ENCODE assay signal across 8 cellular contexts in genomic region chr9:32525506-32525905, GRCh38. TPM values are rescaled to one million over a fixed set of nuclear protein-coding genes. Genes with fewer than 3 reads are reported as not detected.
A peak's percentile ranks its signal among the peaks of the same experiment; 100 is the strongest.
DNase-seq lines count a peak whose midpoint lies in the region; TF ChIP-seq lines count a peak whose summit lies in the region.

No MANE protein-coding gene starts in this region.

- H3K4me2 ChIP-seq in hepatocyte = peak overlapping the region; percentile 90
- H3K4me2 ChIP-seq in skeletal muscle satellite cell (ENCODE audit: low read length) = peak overlapping the region; percentile 88

- peak overlapping the region; percentile 69 for H3K9ac ChIP-seq in HUES48 (ENCODE audit: low read depth, low read length)
- peak overlapping the region; percentile 79 for H3K9ac ChIP-seq in skeletal muscle satellite cell (ENCODE audit: low read depth, low read length)

- peaks cover 3% of the 10 kb centered on the region; the same call in 1 of the 2 replicates for H3K36me3 ChIP-seq in HUES48 (ENCODE audit: control insufficient read depth, insufficient read depth, low read length)
- H3K36me3 ChIP-seq in hepatocyte (replicated peaks; ENCODE audit: insufficient read depth, low read depth) = no peaks in the 10 kb centered on the region
- H3K36me3 ChIP-seq in skeletal muscle satellite cell (ENCODE audit: insufficient read depth, low read length) = no peaks in the 10 kb centered on the region

- CTCF ChIA-PET in activated naive CD4-positive, alpha-beta T cell treated with anti-CD3 and anti-CD28 coated beads, Interleukin-2, amount 10 ng/mL, durations not matched to agents 7 days and 5 days (lab: Charles Lee) = interaction anchor here (0.7 to 2.3 kb wide), 9 partner anchors 9 to 148 kb away, joined by 3 to 25 read pairs (median 3); partner anchors contain the start of genes NDUFB6 and SMIM27

- peak overlapping the region; percentile 94 for H3K27ac Mint-ChIP-seq in activated naive CD4-positive, alpha-beta T cell treated with anti-CD3 and anti-CD28 coated beads, Interleukin-2, amount 10 ng/mL, durations not matched to agents 7 days and 5 days
- H3K27ac Mint-ChIP-seq in activated naive CD8-positive, alpha-beta T cell treated with anti-CD3 and anti-CD28 coated beads for 36 hours = peak overlapping the region; percentile 85

- peaks cover 10% of the 10 kb centered on the region for H3K9me3 Mint-ChIP-seq in activated naive CD4-positive, alpha-beta T cell treated with anti-CD3 and anti-CD28 coated beads, Interleukin-2, amount 10 ng/mL, durations not matched to agents 7 days and 5 days
- H3K9me3 Mint-ChIP-seq in activated naive CD8-positive, alpha-beta T cell treated with anti-CD3 and anti-CD28 coated beads for 36 hours = peaks cover 14% of the 10 kb centered on the region

- H3K27me3 ChIP-seq in HUES48 (ENCODE audit: control insufficient read depth, insufficient read depth, low read length) (no peaks in the 10 kb centered on the region), hepatocyte (no peaks in the 10 kb centered on the region), skeletal muscle satellite cell (ENCODE audit: control insufficient read depth, insufficient read depth, low read length) (no peaks in the 10 kb centered on the region)

- peak overlapping the region; percentile 77 for H2AFZ ChIP-seq in hepatocyte

- peaks cover 48% of the 10 kb centered on the region for H3K4me1 Mint-ChIP-seq in activated naive CD4-positive, alpha-beta T cell treated with anti-CD3 and anti-CD28 coated beads, Interleukin-2, amount 10 ng/mL, durations not matched to agents 7 days and 5 days
- H3K4me1 Mint-ChIP-seq in activated naive CD8-positive, alpha-beta T cell treated with anti-CD3 and anti-CD28 coated beads for 36 hours = peaks cover 33% of the 10 kb centered on the region

- no peaks in the 10 kb centered on the region for H3K9me2 ChIP-seq in hepatocyte (replicated peaks; ENCODE audit: insufficient read depth)

- H3K4me1 ChIP-seq in HUES48 (ENCODE audit: control insufficient read depth, insufficient read depth, low read length) = peaks cover 16% of the 10 kb centered on the region
- H3K4me1 ChIP-seq in hepatocyte (ENCODE audit: insufficient read depth) = peaks cover 11% of the 10 kb centered on the region
- H3K4me1 ChIP-seq in skeletal muscle satellite cell (ENCODE audit: control insufficient read depth, insufficient read depth, low read length) = peaks cover 15% of the 10 kb centered on the region

- TF ChIP-seq CTCF in hepatocyte (IDR thresholded peaks at IDR 0.05; ENCODE audit: poor library complexity) = no peak

- no peak for DNase-seq in activated naive CD4-positive, alpha-beta T cell treated with anti-CD3 and anti-CD28 coated beads, Interleukin-2, amount 10 ng/mL, durations not matched to agents 7 days and 5 days
- DNase-seq in activated naive CD4-positive, alpha-beta T cell (lab: John Stamatoyannopoulos, UW) = no peak
- DNase-seq in activated naive CD8-positive, alpha-beta T cell treated with anti-CD3 and anti-CD28 coated beads for 36 hours = no peak
- DNase-seq in hepatocyte (ENCODE audit: low spot score) = peak; percentile 19
- DNase-seq in activated CD4-positive, alpha-beta T cell treated with anti-CD3 and anti-CD28 coated beads, Interleukin-2, amount 50 U/mL, for 4 hours = no peak
- no peak for DNase-seq in activated CD8-positive, alpha-beta memory T cell treated with anti-CD3 and anti-CD28 coated beads, Interleukin-2, amount 50 U/mL, for 48 hours

- H3K9me3 ChIP-seq in HUES48 (ENCODE audit: control insufficient read depth, insufficient read depth, low read length) = peaks cover 10% of the 10 kb centered on the region
- H3K9me3 ChIP-seq in hepatocyte (ENCODE audit: low read depth) = no peaks in the 10 kb centered on the region
- no peaks in the 10 kb centered on the region for H3K9me3 ChIP-seq in skeletal muscle satellite cell (replicated peaks; ENCODE audit: low read length)

- 55% methylated on average over 7 of the region's 7 CpGs for WGBS in hepatocyte (ENCODE audit: low lambda C conversion rate, missing lambda C conversion rate)

- peak overlapping the region; percentile 91 for H3K4me3 Mint-ChIP-seq in activated naive CD4-positive, alpha-beta T cell treated with anti-CD3 and anti-CD28 coated beads, Interleukin-2, amount 10 ng/mL, durations not matched to agents 7 days and 5 days
- H3K4me3 Mint-ChIP-seq in activated naive CD8-positive, alpha-beta T cell treated with anti-CD3 and anti-CD28 coated beads for 36 hours = peak overlapping the region; percentile 85

- no peaks in the 10 kb centered on the region for H4K20me1 ChIP-seq in hepatocyte (ENCODE audit: insufficient read depth, poor library complexity, severe bottlenecking)

- H3K27me3 Mint-ChIP-seq in activated naive CD4-positive, alpha-beta T cell treated with anti-CD3 and anti-CD28 coated beads, Interleukin-2, amount 10 ng/mL, durations not matched to agents 7 days and 5 days = no peaks in the 10 kb centered on the region
- H3K27me3 Mint-ChIP-seq in activated naive CD8-positive, alpha-beta T cell treated with anti-CD3 and anti-CD28 coated beads for 36 hours = no peaks in the 10 kb centered on the region

- peaks cover 38% of the 10 kb centered on the region for H3K36me3 Mint-ChIP-seq in activated naive CD4-positive, alpha-beta T cell treated with anti-CD3 and anti-CD28 coated beads, Interleukin-2, amount 10 ng/mL, durations not matched to agents 7 days and 5 days
- peaks cover 34% of the 10 kb centered on the region for H3K36me3 Mint-ChIP-seq in activated naive CD8-positive, alpha-beta T cell treated with anti-CD3 and anti-CD28 coated beads for 36 hours

- peaks cover 14% of the 10 kb centered on the region for H3K79me2 ChIP-seq in hepatocyte

- H3K4me3 ChIP-seq in HUES48 (ENCODE audit: low read depth, low read length) (peak overlapping the region; percentile 82), hepatocyte (peak overlapping the region; percentile 92), skeletal muscle satellite cell (ENCODE audit: low read length) (peak overlapping the region; percentile 82)

- H3K27ac ChIP-seq in HUES48 (ENCODE audit: low read depth, low read length) (peak overlapping the region; percentile 52), hepatocyte (peak overlapping the region; percentile 82)

RNA-seq across cellular contexts. Expression of gene RIGI, which starts 0.5 kb away (rescaled TPM):
- total RNA-seq in activated naive CD8-positive, alpha-beta T cell treated with anti-CD3 and anti-CD28 coated beads for 36 hours = 1 to 10 TPM; 8.6 to 9.9 TPM
- 5.1 and 5.9 TPM in 2 replicates for total RNA-seq in hepatocyte
- polyA plus RNA-seq in hepatocyte = 2.5 and 3.9 TPM in 2 replicates
- 7.2 and 8.4 TPM in 2 replicates for total RNA-seq in skeletal muscle satellite cell (2012; rRNA removed)

RNA-seq across cellular contexts. Expression of gene SMIM27, which starts 26.6 kb away (rescaled TPM):
- 10 to 100 TPM; 13.3 to 15.9 TPM for total RNA-seq in activated naive CD8-positive, alpha-beta T cell treated with anti-CD3 and anti-CD28 coated beads for 36 hours
- total RNA-seq in hepatocyte = 3.4 and 4.3 TPM in 2 replicates
- 24.4 and 33.6 TPM in 2 replicates for polyA plus RNA-seq in hepatocyte
- total RNA-seq in skeletal muscle satellite cell (2012; rRNA removed) = 2.0 and 3.5 TPM in 2 replicates

RNA-seq across cellular contexts. Expression of gene TOPORS, which starts 26.9 kb away (rescaled TPM):
- 10 to 100 TPM; 21.1 to 21.7 TPM for total RNA-seq in activated naive CD8-positive, alpha-beta T cell treated with anti-CD3 and anti-CD28 coated beads for 36 hours
- total RNA-seq in hepatocyte = 25.8 and 26.5 TPM in 2 replicates
- polyA plus RNA-seq in hepatocyte = 14.1 and 15.4 TPM in 2 replicates
- 24.9 and 25.1 TPM in 2 replicates for total RNA-seq in skeletal muscle satellite cell (2012; rRNA removed)

RNA-seq across cellular contexts. Expression of gene NDUFB6, which starts 47.5 kb away (rescaled TPM):
- total RNA-seq in activated naive CD8-positive, alpha-beta T cell treated with anti-CD3 and anti-CD28 coated beads for 36 hours = 10 to 100 TPM; 59.3 to 60.2 TPM
- total RNA-seq in hepatocyte = 73.7 and 90.5 TPM in 2 replicates
- 114 and 122 TPM in 2 replicates for polyA plus RNA-seq in hepatocyte
- 46.5 and 52.2 TPM in 2 replicates for total RNA-seq in skeletal muscle satellite cell (2012; rRNA removed)
